12 cellular contexts compared by ENCODE assay signal in the genomic region with DNA sequence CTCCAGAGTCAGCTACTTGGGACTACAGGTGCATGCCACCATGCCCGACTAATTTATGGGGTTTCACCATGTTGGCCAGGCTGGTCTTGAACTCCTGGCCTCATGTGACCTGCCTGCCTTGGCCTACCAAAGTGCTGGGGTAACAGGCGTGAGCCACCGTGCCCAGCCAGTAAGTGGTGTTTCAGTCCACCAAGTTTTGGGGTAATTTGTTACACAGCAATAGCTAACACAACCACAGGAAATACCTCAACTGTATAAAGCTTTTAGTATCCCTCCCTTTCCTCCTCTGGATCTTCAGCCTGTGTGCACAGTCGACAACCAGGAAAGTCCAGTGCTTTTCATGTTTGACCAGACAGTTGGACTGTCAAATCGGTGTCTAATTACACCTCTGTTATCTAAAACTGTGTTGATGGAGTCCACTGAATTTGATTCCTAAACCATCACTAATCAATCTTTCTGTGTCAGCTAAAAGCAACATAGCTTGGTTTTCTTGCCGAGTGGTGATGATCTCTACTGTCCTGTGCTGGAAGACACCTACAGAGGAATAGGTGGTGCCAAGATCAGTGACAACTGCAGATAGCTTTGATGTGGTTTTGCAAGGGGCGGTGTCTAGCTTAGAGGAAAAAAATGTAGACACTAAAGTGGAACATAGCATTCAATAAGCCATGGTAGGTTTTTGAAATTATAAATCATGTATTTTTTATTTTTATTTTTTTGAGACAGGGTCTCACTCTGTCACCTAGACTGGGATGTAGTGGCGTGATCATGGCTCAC. TPM values are rescaled to one million over a fixed set of nuclear protein-coding genes. Genes with fewer than 3 reads are reported as not detected.
DNase-seq lines count a peak whose midpoint lies in the region; ATAC-seq lines count a peak whose summit lies in the region.
"Had no signal": no experiment of that assay in that cellular context is flagged by ENCODE, and none has a peak within 500 bp of the region (broad histone marks: within the 10 kb centered on the region; RNA-seq: fewer than 3 reads in every experiment).

No MANE protein-coding gene starts in this region.

- H3K36me3 Mint-ChIP-seq in CD8-positive, alpha-beta memory T cell: peaks cover 11 to 61% (median 20%) of the 10 kb centered on the region in 3 donors
- H3K36me3 Mint-ChIP-seq in activated CD4-positive, alpha-beta T cell treated with anti-CD3 and anti-CD28 coated beads for 36 hours (ENCODE audit: low read depth): peaks cover 66% of the 10 kb centered on the region

- peak overlapping the region; percentile 52 to 94 (median 84) for H3K27ac Mint-ChIP-seq in CD8-positive, alpha-beta memory T cell
- peak overlapping the region; percentile 28 for H3K27ac Mint-ChIP-seq in activated CD4-positive, alpha-beta T cell treated with anti-CD3 and anti-CD28 coated beads for 36 hours
- H3K27ac Mint-ChIP-seq: B cell, brain had no signal

- no peak overlapping the region for H3K18ac ChIP-seq in mesendoderm (ENCODE audit: low read length)

- H3K79me1 ChIP-seq in mesendoderm (ENCODE audit: low read length): no peaks in the 10 kb centered on the region

- H3K4me2 ChIP-seq in mesendoderm (ENCODE audit: low read length): no peak overlapping the region

- H3K4me3 Mint-ChIP-seq in CD8-positive, alpha-beta memory T cell: peak overlapping the region; percentile 1 to 66 (median 28)
- no peak overlapping the region for H3K4me3 Mint-ChIP-seq in activated CD4-positive, alpha-beta T cell treated with anti-CD3 and anti-CD28 coated beads for 36 hours
- H3K4me3 Mint-ChIP-seq: B cell, brain had no signal

- peaks cover 7% of the 10 kb centered on the region for H3K36me3 ChIP-seq in CD8-positive, alpha-beta memory T cell (ENCODE audit: insufficient read depth, low read length)
- H3K36me3 ChIP-seq in mesendoderm (ENCODE audit: control insufficient read depth, insufficient read depth, low read length): peaks cover 2% of the 10 kb centered on the region

- peaks cover 26 to 46% (median 35%) of the 10 kb centered on the region in 3 donors for H3K4me1 Mint-ChIP-seq in CD8-positive, alpha-beta memory T cell
- H3K4me1 Mint-ChIP-seq in activated CD4-positive, alpha-beta T cell treated with anti-CD3 and anti-CD28 coated beads for 36 hours: peaks cover 18% of the 10 kb centered on the region
- H3K4me1 Mint-ChIP-seq: brain had no signal

- no peak overlapping the region for H2BK15ac ChIP-seq in mesendoderm (replicated peaks; ENCODE audit: low read depth)

- H3K23ac ChIP-seq in mesendoderm (ENCODE audit: low read length): no peak overlapping the region

- H2BK5ac ChIP-seq in mesendoderm (ENCODE audit: low read length): no peak overlapping the region

- H3K4me3 ChIP-seq in CD8-positive, alpha-beta memory T cell (ENCODE audit: low read length): no peak overlapping the region
- H3K4me3 ChIP-seq in mesendoderm (ENCODE audit: low read length): no peak overlapping the region
- H3K4me3 ChIP-seq: prostate gland had no signal

- H2AK5ac ChIP-seq in mesendoderm (ENCODE audit: low read length): no peak overlapping the region

- H4K5ac ChIP-seq in mesendoderm (ENCODE audit: low read length): no peak overlapping the region

- peaks cover 14% of the 10 kb centered on the region for H3K4me1 ChIP-seq in CD8-positive, alpha-beta memory T cell (ENCODE audit: insufficient read depth, low read length)
- no peaks in the 10 kb centered on the region for H3K4me1 ChIP-seq in mesendoderm (ENCODE audit: control insufficient read depth, low read depth, low read length)
- H3K4me1 ChIP-seq: prostate gland had no signal

- H3K56ac ChIP-seq in mesendoderm (ENCODE audit: low read length): no peak overlapping the region

- H3K9me3 ChIP-seq in CD8-positive, alpha-beta memory T cell (ENCODE audit: low read length): no peaks in the 10 kb centered on the region
- H3K9me3 ChIP-seq: prostate gland had no signal

- POLR2A ChIA-PET in CD8-positive, alpha-beta memory T cell (lab: Charles Lee): interaction anchor here (1.1 to 1.9 kb wide), 4 partner anchors 20 to 771 kb away, joined by 3 to 15 read pairs (median 4); a partner anchor contains a TSS
- POLR2A ChIA-PET in activated CD4-positive, alpha-beta T cell treated with anti-CD3 and anti-CD28 coated beads for 36 hours (lab: Charles Lee): interaction anchor here (1.4 kb wide), 1 partner anchor 18 kb away, joined by 3 read pairs; no protein-coding TSS in a partner anchor

- no peaks in the 10 kb centered on the region for H3K79me2 ChIP-seq in mesendoderm (ENCODE audit: control insufficient read depth, insufficient read depth, low read length)

- CTCF ChIA-PET in CD8-positive, alpha-beta memory T cell (lab: Charles Lee): interaction anchor here (0.7 to 1.8 kb wide), 6 partner anchors 11 to 40 kb away, joined by 3 to 7 read pairs (median 3); a partner anchor contains a TSS
- CTCF ChIA-PET in activated CD4-positive, alpha-beta T cell treated with anti-CD3 and anti-CD28 coated beads for 36 hours (lab: Charles Lee): interaction anchor here (0.6 to 1.1 kb wide), 3 partner anchors 8 to 66 kb away, joined by 3 read pairs; no protein-coding TSS in a partner anchor

- peak; percentile 35 to 80 (median 71) for DNase-seq in CD8-positive, alpha-beta memory T cell
- peak; percentile 61 for DNase-seq in activated CD4-positive, alpha-beta T cell treated with anti-CD3 and anti-CD28 coated beads for 36 hours
- DNase-seq in activated naive CD4-positive, alpha-beta T cell treated with Interleukin-2 at 50 U/mL for 16 hours: peak; percentile 59
- DNase-seq in stimulated activated CD4-positive, alpha-beta T cell treated with anti-CD3 and anti-CD28 coated beads, Interleukin-1b, Interleukin-23, amount 100 ng/mL, for 48 hours: peak; percentile 25
- DNase-seq in HuH-7.5 (ENCODE audit: low spot score) (no peak), NCI-H128 (lab: John Stamatoyannopoulos, UW; ENCODE audit: unreplicated experiment) (no peak), mesendoderm (no peak), HT-29 (ENCODE audit: low spot score) (no peak)

- no peak overlapping the region for H3K27ac ChIP-seq in CD8-positive, alpha-beta memory T cell (ENCODE audit: low read depth, low read length)
- no peak overlapping the region for H3K27ac ChIP-seq in mesendoderm (ENCODE audit: low read depth, low read length)
- H3K27ac ChIP-seq: epithelial cell of prostate, prostate gland had no signal

- peak; percentile 81 for ATAC-seq in activated CD4-positive, alpha-beta T cell treated with anti-CD3 and anti-CD28 coated beads for 36 hours

- WGBS in mesendoderm (ENCODE audit: extremely low coverage, insufficient coverage, low lambda C conversion rate): no CpG with 5 or more reads among the region's 8 CpGs

- H3K27me3 Mint-ChIP-seq in CD8-positive, alpha-beta memory T cell: no peaks in the 10 kb centered on the region
- no peaks in the 10 kb centered on the region for H3K27me3 Mint-ChIP-seq in activated CD4-positive, alpha-beta T cell treated with anti-CD3 and anti-CD28 coated beads for 36 hours
- H3K27me3 Mint-ChIP-seq: B cell, brain had no signal

- intact Hi-C loops in activated CD4-positive, alpha-beta T cell treated with anti-CD3 and anti-CD28 coated beads for 36 hours (cut with DNase I, micrococcal nuclease): no loop called here

- no peak overlapping the region for H3K4ac ChIP-seq in mesendoderm (ENCODE audit: low read depth, low read length)

- no peak overlapping the region for H4K8ac ChIP-seq in mesendoderm (ENCODE audit: low read depth, low read length)

- no peaks in the 10 kb centered on the region for H3K27me3 ChIP-seq in CD8-positive, alpha-beta memory T cell (ENCODE audit: insufficient read depth, low read length, poor library complexity, severe bottlenecking)
- H3K27me3 ChIP-seq in mesendoderm (ENCODE audit: insufficient read depth, low read length, poor library complexity): no peaks in the 10 kb centered on the region

- no peak overlapping the region for H3K9ac ChIP-seq in mesendoderm (ENCODE audit: low read length)

- no peaks in the 10 kb centered on the region for H3K9me3 Mint-ChIP-seq in CD8-positive, alpha-beta memory T cell
- H3K9me3 Mint-ChIP-seq in activated CD4-positive, alpha-beta T cell treated with anti-CD3 and anti-CD28 coated beads for 36 hours (ENCODE audit: low read depth): peaks cover 3% of the 10 kb centered on the region

- H2BK120ac ChIP-seq in mesendoderm (ENCODE audit: low read depth, low read length): no peak overlapping the region

RNA-seq across cellular contexts. Expression of a gene that starts 22.2 kb away (rescaled TPM):
- total RNA-seq in CD8-positive, alpha-beta memory T cell: 10 to 100 TPM; 23.4 to 24.3 TPM
- 24.0 TPM for polyA plus RNA-seq in CD8-positive, alpha-beta memory T cell
- 10 to 100 TPM; 17.1 to 19.3 TPM for total RNA-seq in activated CD4-positive, alpha-beta T cell treated with anti-CD3 and anti-CD28 coated beads for 36 hours
- polyA plus RNA-seq in mesendoderm (2013, experiment 1 of 2): 31.9 TPM
- polyA plus RNA-seq in mesendoderm (2013, experiment 2 of 2): 32.4 TPM
- 20.3 TPM in 2 replicates for total RNA-seq in HT-29 (2014; rRNA removed; shearing (Covaris generic))

RNA-seq across cellular contexts. Expression of a gene that starts 38.4 kb away (rescaled TPM):
- total RNA-seq in CD8-positive, alpha-beta memory T cell: 10 to 100 TPM; 24.5 to 25.6 TPM
- polyA plus RNA-seq in CD8-positive, alpha-beta memory T cell: 10.4 TPM
- total RNA-seq in activated CD4-positive, alpha-beta T cell treated with anti-CD3 and anti-CD28 coated beads for 36 hours: 10 to 100 TPM; 20.8 to 21.5 TPM
- 12.2 TPM for polyA plus RNA-seq in mesendoderm (2013, experiment 1 of 2)
- polyA plus RNA-seq in mesendoderm (2013, experiment 2 of 2): 12.4 TPM
- 9.6 and 11.2 TPM in 2 replicates for total RNA-seq in HT-29 (2014; rRNA removed; shearing (Covaris generic))

Comparison
In these comparisons a context has a peak if more than half of its experiments do, and no peak if none do; other contexts are left out.
1. DNase-seq: peak in CD8-positive, alpha-beta memory T cell (5 of 5), activated CD4-positive, alpha-beta T cell treated with anti-CD3 and anti-CD28 coated beads for 36 hours (single experiment), activated naive CD4-positive, alpha-beta T cell treated with Interleukin-2 at 50 U/mL for 16 hours (single experiment) and stimulated activated CD4-positive, alpha-beta T cell treated with anti-CD3 and anti-CD28 coated beads, Interleukin-1b, Interleukin-23, amount 100 ng/mL, for 48 hours (single experiment); none in HuH-7.5 (single experiment), NCI-H128 (single experiment), mesendoderm (single experiment) and HT-29 (single experiment).